In genomic region chr4:2219233-2219760, GRCh38 we compare ENCODE assay signal across 12 cellular contexts. TPM values are rescaled to one million over a fixed set of nuclear protein-coding genes. Genes with fewer than 3 reads are reported as not detected.
DNase-seq lines count a peak whose midpoint lies in the region; ATAC-seq and TF ChIP-seq lines count a peak whose summit lies in the region.
"Had no signal": no experiment of that assay in that cellular context is flagged by ENCODE, and none has a peak within 500 bp of the region (broad histone marks: within the 10 kb centered on the region; RNA-seq: fewer than 3 reads in every experiment).

No MANE protein-coding gene starts in this region.

- TF ChIP-seq CTCF in heart right ventricle (IDR thresholded peaks at IDR 0.05): no peak

- no peak for DNase-seq in left ventricle myocardium superior
- DNase-seq in heart right ventricle: no peak
- peak; percentile 11 for DNase-seq in NCI-H69 (lab: John Stamatoyannopoulos, UW)
- DNase-seq in cerebellum (ENCODE audit: low spot score): peak; percentile 52
- DNase-seq in germinal center (ENCODE audit: low spot score): no peak
- DNase-seq in GDM1 (lab: John Stamatoyannopoulos, UW): no peak

- H3K9me3 ChIP-seq in heart right ventricle (no peaks in the 10 kb centered on the region), mucosa of stomach (ENCODE audit: control insufficient read depth, low read length) (no peaks in the 10 kb centered on the region)
- H3K9me3 ChIP-seq: BLaER1, Caco-2 had no signal

- peaks cover 0 to 23% (median 0%) of the 10 kb centered on the region in 9 donors for H3K36me3 ChIP-seq in heart right ventricle
- H3K36me3 ChIP-seq in mucosa of stomach (ENCODE audit: control insufficient read depth, insufficient read depth, low read length): no peaks in the 10 kb centered on the region

- H3K27me3 ChIP-seq in heart right ventricle: no peaks in the 10 kb centered on the region
- H3K27me3 ChIP-seq in mucosa of stomach (ENCODE audit: control insufficient read depth, insufficient read depth, low read length): no peaks in the 10 kb centered on the region
- H3K27me3 ChIP-seq: BLaER1 had no signal

- no peak overlapping the region for H3K27ac ChIP-seq in heart right ventricle
- H3K27ac ChIP-seq: BLaER1, GM23248 had no signal

- intact Hi-C loops in left ventricle myocardium superior (cut with micrococcal nuclease): no loop called here
- intact Hi-C loops in heart right ventricle (cut with DNase I): loop anchor here in 5 of 10 donors (1.0 to 10.0 kb wide), 5 partner anchors 216 to 243 kb away; no protein-coding TSS in a partner anchor

- WGBS in heart right ventricle, 2 donors: 89 to 91% methylated on average over 6 of the region's 6 CpGs

- H3K9ac ChIP-seq in mucosa of stomach (ENCODE audit: low read length): peak overlapping the region; percentile 41
- H3K9ac ChIP-seq: BLaER1, GM23248 had no signal

- ATAC-seq in left ventricle myocardium superior (peak; percentile 11), heart right ventricle (no peak), HG02571 (IDR thresholded peaks at IDR 0.05; ENCODE audit: unreplicated experiment) (no peak)

- H3K4me1 ChIP-seq in heart right ventricle (peaks cover 0 to 7% (median 3%) of the 10 kb centered on the region in 9 donors), mucosa of stomach (ENCODE audit: control insufficient read depth, insufficient read depth, low read length) (peaks cover 7% of the 10 kb centered on the region)
- H3K4me1 ChIP-seq: BLaER1, Caco-2 had no signal

- H3K4me3 ChIP-seq in heart right ventricle (no peak overlapping the region), mucosa of stomach (ENCODE audit: low read length) (no peak overlapping the region)
- H3K4me3 ChIP-seq: BLaER1, GM12878, GM23248 had no signal

RNA-seq across cellular contexts. Expression of gene HAUS3, which starts 22.6 kb away (rescaled TPM):
- 8.2 TPM for total RNA-seq in left ventricle myocardium superior
- 1 to 10 TPM; 4.0 to 7.3 (median 6.5) TPM for total RNA-seq in heart right ventricle
- polyA plus RNA-seq in heart right ventricle: 10 to 100 TPM in 1 of 2 donors, 1 to 10 TPM in 1; 3.5 to 10.5 TPM
- 29.9 TPM for total RNA-seq in cerebellum

RNA-seq across cellular contexts. Expression of gene POLN, which starts 22.6 kb away (rescaled TPM):
- total RNA-seq in left ventricle myocardium superior (1.9 TPM), heart right ventricle (1 to 10 TPM; 1.3 to 3.1 (median 2.1) TPM), cerebellum (4.5 TPM)
- polyA plus RNA-seq in heart right ventricle: 1 to 10 TPM in 1 of 2 donors, under 1 TPM in 1; 0.97 to 2.4 TPM

RNA-seq across cellular contexts. Expression of gene MXD4, which starts 42.6 kb away (rescaled TPM):
- total RNA-seq in left ventricle myocardium superior: 44.0 TPM
- total RNA-seq in heart right ventricle: 10 to 100 TPM; 19.1 to 44.2 (median 27.9) TPM
- 10 to 100 TPM; 29.6 to 82.2 TPM for polyA plus RNA-seq in heart right ventricle
- 28.9 TPM for total RNA-seq in cerebellum

Comparison
In these comparisons a context has a peak if more than half of its experiments do, and no peak if none do; other contexts are left out.
1. DNase-seq: peak in NCI-H69 (single experiment) and cerebellum (single experiment); none in left ventricle myocardium superior (single experiment), heart right ventricle (0 of 2), germinal center (single experiment) and GDM1 (single experiment).